8 cellular contexts compared by ENCODE assay signal in the genomic region with DNA sequence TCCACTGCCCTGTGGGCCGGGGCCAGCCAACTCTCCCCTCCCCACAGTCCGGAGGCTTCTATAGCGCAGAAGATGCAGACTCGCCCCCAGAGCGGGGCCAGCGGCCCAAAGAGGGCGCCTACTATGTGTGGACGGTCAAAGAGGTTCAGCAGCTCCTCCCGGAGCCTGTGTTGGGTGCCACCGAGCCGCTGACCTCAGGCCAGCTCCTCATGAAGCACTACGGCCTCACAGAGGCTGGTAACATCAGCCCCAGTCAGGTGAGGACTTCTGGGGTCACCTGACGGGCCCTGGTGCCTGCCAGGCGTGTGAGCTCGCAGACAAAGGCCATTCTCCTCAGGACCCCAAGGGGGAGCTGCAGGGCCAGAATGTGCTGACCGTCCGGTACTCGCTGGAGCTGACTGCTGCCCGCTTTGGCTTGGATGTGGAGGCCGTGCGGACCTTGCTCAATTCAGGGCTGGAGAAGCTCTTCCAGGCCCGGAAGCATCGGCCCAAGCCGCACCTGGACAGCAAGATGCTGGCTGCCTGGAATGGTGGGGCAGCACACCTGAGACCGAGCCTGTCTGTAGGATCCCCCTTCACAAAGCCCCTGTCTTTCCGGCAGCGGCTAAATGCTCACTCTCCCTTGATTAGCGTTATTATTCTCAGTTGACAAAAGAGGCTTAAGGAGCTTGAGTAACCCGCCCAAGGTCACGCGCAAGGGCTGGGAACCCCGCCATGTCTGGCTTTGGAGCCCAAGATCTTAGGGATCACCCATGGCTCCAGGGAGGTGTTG. TPM values are rescaled to one million over a fixed set of nuclear protein-coding genes. Genes with fewer than 3 reads are reported as not detected.
DNase-seq lines count a peak whose midpoint lies in the region; ATAC-seq and TF ChIP-seq lines count a peak whose summit lies in the region.

No MANE protein-coding gene starts in this region.

- no CpG with 5 or more reads among the region's 32 CpGs for WGBS in mesendoderm (ENCODE audit: extremely low coverage, insufficient coverage, low lambda C conversion rate)

- H4K20me1 ChIP-seq in OCI-LY7 (ENCODE audit: insufficient read depth, low read length), result no peaks in the 10 kb centered on the region

- no peak overlapping the region for H3K4ac ChIP-seq in mesendoderm (ENCODE audit: low read depth, low read length)

- peaks cover 7% of the 10 kb centered on the region for H3K4me1 ChIP-seq in OCI-LY7 (ENCODE audit: insufficient read depth, low read length, poor library complexity, severe bottlenecking)
- peaks cover 3% of the 10 kb centered on the region for H3K4me1 ChIP-seq in mesendoderm (ENCODE audit: control insufficient read depth, low read depth, low read length)

- H3K27me3 ChIP-seq in H7 (ENCODE audit: control insufficient read depth, insufficient read depth, low read length) (no peaks in the 10 kb centered on the region), dorsolateral prefrontal cortex (no peaks in the 10 kb centered on the region), mesendoderm (ENCODE audit: insufficient read depth, low read length, poor library complexity) (no peaks in the 10 kb centered on the region)

- H3K23ac ChIP-seq in mesendoderm (ENCODE audit: low read length), result peak overlapping the region; percentile 7

- H2BK15ac ChIP-seq in mesendoderm (replicated peaks; ENCODE audit: low read depth), result no peak overlapping the region

- no peaks in the 10 kb centered on the region for H3K9me3 ChIP-seq in OCI-LY7 (ENCODE audit: low read length)

- no peaks in the 10 kb centered on the region for H3K36me3 Mint-ChIP-seq in activated T-cell treated with anti-CD3 and anti-CD28 coated beads, Interleukin-2, amount 50 U/mL, for 72 hours (ENCODE audit: insufficient read depth in 2 of 2)

- POLR2A ChIA-PET in OCI-LY7 (lab: Charles Lee), result interaction anchor here (0.5 kb wide), 1 partner anchor 208 kb away, joined by 3 read pairs; no protein-coding TSS in a partner anchor

- H3K4me3 ChIP-seq in AG09309 (ENCODE audit: control insufficient read depth, low read depth, low read length) (no peak overlapping the region), H7 (ENCODE audit: insufficient read depth, low read depth, low read length) (no peak overlapping the region), OCI-LY7 (ENCODE audit: low read depth, low read length, poor library complexity, severe bottlenecking) (no peak overlapping the region), dorsolateral prefrontal cortex (peak overlapping the region in 1 of 59 donors; percentile 12), mesendoderm (ENCODE audit: low read length) (no peak overlapping the region)

- H3K27ac ChIP-seq in OCI-LY7 (ENCODE audit: low read depth, low read length, poor library complexity, severe bottlenecking) (no peak overlapping the region), dorsolateral prefrontal cortex (peak overlapping the region in 17 of 59 donors; percentile 2 to 75 (median 45)), mesendoderm (ENCODE audit: low read depth, low read length) (no peak overlapping the region)

- no peak overlapping the region for H3K27ac Mint-ChIP-seq in activated T-cell treated with anti-CD3 and anti-CD28 coated beads, Interleukin-2, amount 50 U/mL, for 72 hours

- H3K4me3 Mint-ChIP-seq in activated T-cell treated with anti-CD3 and anti-CD28 coated beads, Interleukin-2, amount 50 U/mL, for 72 hours, result no peak overlapping the region

- H3K79me2 ChIP-seq in OCI-LY7 (ENCODE audit: insufficient read depth, low read depth, low read length) (no peaks in the 10 kb centered on the region), mesendoderm (ENCODE audit: control insufficient read depth, insufficient read depth, low read length) (no peaks in the 10 kb centered on the region)

- peaks cover 6% of the 10 kb centered on the region for H3K27me3 Mint-ChIP-seq in activated T-cell treated with anti-CD3 and anti-CD28 coated beads, Interleukin-2, amount 50 U/mL, for 72 hours (ENCODE audit: low read depth)

- no peak overlapping the region for H2BK5ac ChIP-seq in mesendoderm (ENCODE audit: low read length)

- peak; percentile 56 for DNase-seq in AG09309 (ENCODE audit: low read depth)
- DNase-seq in H7, result peak; percentile 96
- peak; percentile 44 for DNase-seq in OCI-LY7 (ENCODE audit: low spot score)
- peak; percentile 64 to 92 (median 85) for DNase-seq in dorsolateral prefrontal cortex
- DNase-seq in mesendoderm, result peak; percentile 94
- no peak for DNase-seq in activated T-cell treated with anti-CD3 and anti-CD28 coated beads, Interleukin-2, amount 50 U/mL, for 72 hours

- no peak overlapping the region for H3K18ac ChIP-seq in mesendoderm (ENCODE audit: low read length)

- intact Hi-C loops in OCI-LY7 (cut with micrococcal nuclease; ENCODE audit: unreplicated experiment) (no loop called here), dorsolateral prefrontal cortex (cut with DNase I) (loop anchor here (2.0 to 5.0 kb wide), 3 partner anchors 76 to 146 kb away; no protein-coding TSS in a partner anchor)

- peak overlapping the region; percentile 39 for H3K56ac ChIP-seq in mesendoderm (ENCODE audit: low read length)

- H3K4me2 ChIP-seq in OCI-LY7 (ENCODE audit: low read length), result no peak overlapping the region
- H3K4me2 ChIP-seq in mesendoderm (ENCODE audit: low read length), result no peak overlapping the region

- H2AK5ac ChIP-seq in mesendoderm (ENCODE audit: low read length), result no peak overlapping the region

- no peak for ATAC-seq in activated T-cell treated with anti-CD3 and anti-CD28 coated beads, Interleukin-2, amount 50 U/mL, for 72 hours (replicated peaks in 1 of 2)
- ATAC-seq in GM21825 (IDR thresholded peaks at IDR 0.05; ENCODE audit: unreplicated experiment) (no peak), HG03432 (IDR thresholded peaks at IDR 0.05; ENCODE audit: unreplicated experiment) (no peak)

- no peak overlapping the region for H4K5ac ChIP-seq in mesendoderm (ENCODE audit: low read length)

- no peak overlapping the region for H2BK120ac ChIP-seq in mesendoderm (ENCODE audit: low read depth, low read length)

- no peaks in the 10 kb centered on the region for H3K79me1 ChIP-seq in mesendoderm (ENCODE audit: low read length)

- CTCF ChIA-PET in OCI-LY7 (lab: Charles Lee; ENCODE audit: unreplicated experiment), result interaction anchor here (0.6 kb wide), 1 partner anchor 75 kb away, joined by 3 read pairs; no protein-coding TSS in a partner anchor

- H3K9ac ChIP-seq in mesendoderm (ENCODE audit: low read length), result no peak overlapping the region

- no peaks in the 10 kb centered on the region for H3K9me3 Mint-ChIP-seq in activated T-cell treated with anti-CD3 and anti-CD28 coated beads, Interleukin-2, amount 50 U/mL, for 72 hours

- H3K9me2 ChIP-seq in OCI-LY7 (ENCODE audit: insufficient read depth, low read length), result no peaks in the 10 kb centered on the region

- TF ChIP-seq CTCF in AG09309 (IDR thresholded peaks at IDR 0.05; ENCODE audit: control insufficient read depth, insufficient read depth, low read depth, low read length, missing control alignments) (peak; percentile 94), OCI-LY7 (conservative IDR thresholded peaks at IDR 0.05; ENCODE audit: low read length) (peak; percentile 70), dorsolateral prefrontal cortex (IDR thresholded peaks at IDR 0.05 in 54 of 56, conservative IDR thresholded peaks at IDR 0.05 in 2 of 56; ENCODE audit: low read depth in 1 of 56, partially characterized antibody in 56 of 56) (peak; percentile 30 to 90 (median 85))

- BruUV-seq in OCI-LY7 (replicated peaks; lab: Mats Ljungman, UMichigan), result no TSS peak

- H3K36me3 ChIP-seq in H7 (replicated peaks; ENCODE audit: control insufficient read depth, insufficient read depth, low read length), result no peaks in the 10 kb centered on the region
- H3K36me3 ChIP-seq in OCI-LY7 (ENCODE audit: insufficient read depth, low read length), result no peaks in the 10 kb centered on the region
- no peaks in the 10 kb centered on the region for H3K36me3 ChIP-seq in mesendoderm (ENCODE audit: control insufficient read depth, insufficient read depth, low read length)

- H2AFZ ChIP-seq in OCI-LY7 (ENCODE audit: low read length), result no peak overlapping the region

- peaks cover 11% of the 10 kb centered on the region for H3K4me1 Mint-ChIP-seq in activated T-cell treated with anti-CD3 and anti-CD28 coated beads, Interleukin-2, amount 50 U/mL, for 72 hours (ENCODE audit: low read depth)

- H4K8ac ChIP-seq in mesendoderm (ENCODE audit: low read depth, low read length), result no peak overlapping the region

RNA-seq across cellular contexts. Expression of gene SPATA20, which starts 3.9 kb away (rescaled TPM):
- 31.0 and 42.6 TPM in 2 replicates for total RNA-seq in H7 (2014; rRNA removed; shearing (Covaris generic))
- 4.5 and 8.3 TPM in 2 replicates for total RNA-seq in OCI-LY7 (2014; rRNA removed; shearing (Covaris generic))
- total RNA-seq in OCI-LY7 (2022) (7.9 and 11.5 TPM in 2 replicates), dorsolateral prefrontal cortex (10 to 100 TPM; 29.4 to 85.3 (median 53.1) TPM)
- 9.8 TPM for polyA plus RNA-seq in mesendoderm (2013, experiment 1 of 2)
- 9.4 TPM for polyA plus RNA-seq in mesendoderm (2013, experiment 2 of 2)
- 10 to 100 TPM; 25.0 to 51.3 TPM for total RNA-seq in activated T-cell treated with anti-CD3 and anti-CD28 coated beads, Interleukin-2, amount 50 U/mL, for 72 hours

RNA-seq across cellular contexts. Expression of gene CACNA1G, which starts 9.7 kb away (rescaled TPM):
- 1.5 and 1.9 TPM in 2 replicates for total RNA-seq in H7 (2014; rRNA removed; shearing (Covaris generic))
- total RNA-seq in OCI-LY7 (2014; rRNA removed; shearing (Covaris generic)), result not detected in 2 replicates
- total RNA-seq in OCI-LY7 (2022), result not detected in 2 replicates
- total RNA-seq in dorsolateral prefrontal cortex, result 10 to 100 TPM in 118 of 120 experiments, 1 to 10 TPM in 2; 6.8 to 38.4 (median 21.8) TPM
- polyA plus RNA-seq in mesendoderm (2013, experiment 1 of 2), result 1.8 TPM
- 1.6 TPM for polyA plus RNA-seq in mesendoderm (2013, experiment 2 of 2)
- total RNA-seq in activated T-cell treated with anti-CD3 and anti-CD28 coated beads, Interleukin-2, amount 50 U/mL, for 72 hours, result under 1 TPM; 0.07 to 0.14 TPM

RNA-seq across cellular contexts. Expression of gene EPN3, which starts 18.3 kb away (rescaled TPM):
- 0.07 and 0.87 TPM in 2 replicates for total RNA-seq in H7 (2014; rRNA removed; shearing (Covaris generic))
- 0.28 TPM in 1 of 2 replicates, not detected in the other for total RNA-seq in OCI-LY7 (2014; rRNA removed; shearing (Covaris generic))
- 0.11 TPM in 1 of 2 replicates, not detected in the other for total RNA-seq in OCI-LY7 (2022)
- 10 to 100 TPM in 63 of 120 experiments, 1 to 10 TPM in 56, under 1 TPM in 1; 0.81 to 24.4 (median 10.4) TPM for total RNA-seq in dorsolateral prefrontal cortex
- 3.7 TPM for polyA plus RNA-seq in mesendoderm (2013, experiment 1 of 2)
- polyA plus RNA-seq in mesendoderm (2013, experiment 2 of 2), result 3.0 TPM
- total RNA-seq in activated T-cell treated with anti-CD3 and anti-CD28 coated beads, Interleukin-2, amount 50 U/mL, for 72 hours, result not detected

RNA-seq across cellular contexts. Expression of gene MYCBPAP, which starts 42.6 kb away (rescaled TPM):
- 0.62 and 3.2 TPM in 2 replicates for total RNA-seq in H7 (2014; rRNA removed; shearing (Covaris generic))
- total RNA-seq in OCI-LY7 (2014; rRNA removed; shearing (Covaris generic)), result 3.0 and 5.0 TPM in 2 replicates
- total RNA-seq in OCI-LY7 (2022), result 6.8 and 7.8 TPM in 2 replicates
- total RNA-seq in dorsolateral prefrontal cortex, result 10 to 100 TPM in 9 of 120 experiments, 1 to 10 TPM in 111; 1.7 to 14.6 (median 5.8) TPM
- 0.17 TPM for polyA plus RNA-seq in mesendoderm (2013, experiment 1 of 2)
- polyA plus RNA-seq in mesendoderm (2013, experiment 2 of 2), result 0.15 TPM
- 10 to 100 TPM in 1 of 2 donors, 1 to 10 TPM in 1; 8.9 to 24.3 TPM for total RNA-seq in activated T-cell treated with anti-CD3 and anti-CD28 coated beads, Interleukin-2, amount 50 U/mL, for 72 hours

Comparison
In these comparisons a context has a peak if more than half of its experiments do, and no peak if none do; other contexts are left out.
1. DNase-seq: peak in AG09309 (single experiment), H7 (single experiment), OCI-LY7 (single experiment), dorsolateral prefrontal cortex (10 of 10) and mesendoderm (single experiment); none in activated T-cell treated with anti-CD3 and anti-CD28 coated beads, Interleukin-2, amount 50 U/mL, for 72 hours (0 of 2).
2. Peak in every context shown above with its lines, with median percentiles within 50 percentile points of each other: CTCF ChIP-seq.